ENCODE assay signal across 1 cellular context in genomic region chr6:42510795-42511194, GRCh38.
TF ChIP-seq lines count a peak whose summit lies in the region.

No MANE protein-coding gene starts in this region.

TF ChIP-seq in HCT116, 20 proteins besides CTCF, POLR2A, EP300 and RAD21 (continued from another document):
- no peak for TF ChIP-seq REST (IDR thresholded peaks at IDR 0.05; ENCODE audit: low read depth)
